ENCODE assay signal across 8 cellular contexts in genomic region chr1:36450919-36451305, GRCh38. TPM values are rescaled to one million over a fixed set of nuclear protein-coding genes. Genes with fewer than 3 reads are reported as not detected.
DNase-seq lines count a peak whose midpoint lies in the region; ATAC-seq and TF ChIP-seq lines count a peak whose summit lies in the region.

No MANE protein-coding gene starts in this region.

- WGBS in esophagus muscularis mucosa = 38% methylated on average over 18 of the region's 18 CpGs

- CTCF ChIA-PET in CD4-positive, alpha-beta T cell (lab: Charles Lee) = interaction anchor here (0.9 to 1.0 kb wide), 2 partner anchors 13 to 263 kb away, joined by 3 to 4 read pairs; partner anchors contain the start of gene MRPS15
- CTCF ChIA-PET in RWPE1 (lab: Yijun Ruan, JAX) = interaction anchor here (0.6 to 0.7 kb wide), 2 partner anchors 18 to 65 kb away, joined by 3 read pairs; no protein-coding TSS in a partner anchor

- no peaks in the 10 kb centered on the region for H3K27me3 ChIP-seq in CD4-positive, alpha-beta T cell (ENCODE audit: control insufficient read depth, insufficient read depth, low read length)
- no peaks in the 10 kb centered on the region for H3K27me3 ChIP-seq in esophagus muscularis mucosa
- no peaks in the 10 kb centered on the region for H3K27me3 ChIP-seq in neutrophil

- H3K4me3 Mint-ChIP-seq in CD4-positive, alpha-beta T cell = peak overlapping the region; percentile 95

- no peaks in the 10 kb centered on the region for H3K27me3 Mint-ChIP-seq in CD4-positive, alpha-beta T cell

- no peak for TF ChIP-seq EP300 in esophagus muscularis mucosa (IDR thresholded peaks at IDR 0.05)

- POLR2A ChIA-PET in CD4-positive, alpha-beta T cell (lab: Charles Lee) = interaction anchor here (0.9 to 3.9 kb wide), 6 partner anchors 11 to 520 kb away, joined by 3 to 50 read pairs (median 6); partner anchors contain the start of genes AGO3, LSM10, MRPS15 and THRAP3
- POLR2A ChIA-PET in RWPE1 (lab: Yijun Ruan, JAX; ENCODE audit: low non-redundant PET) = interaction anchor here (0.6 to 1.3 kb wide), 3 partner anchors 10 to 25 kb away, joined by 3 to 5 read pairs (median 3); partner anchors contain the start of gene MRPS15

- TF ChIP-seq POLR2A in esophagus muscularis mucosa (IDR thresholded peaks at IDR 0.05; ENCODE audit: low read depth) = no peak

- H3K4me1 ChIP-seq in esophagus muscularis mucosa (peaks cover 5 to 28% (median 19%) of the 10 kb centered on the region in 4 donors), neutrophil (ENCODE audit: control insufficient read depth in 1 of 2, insufficient read depth in 1 of 2, low read depth in 1 of 2, low read length in 1 of 2) (peaks cover 51 to 53% of the 10 kb centered on the region in 2 experiments)

- H3K4me1 Mint-ChIP-seq in CD4-positive, alpha-beta T cell (ENCODE audit: low read depth) = peaks cover 23% of the 10 kb centered on the region

- H3K4me3 ChIP-seq in esophagus muscularis mucosa (peak overlapping the region; percentile 60 to 70 (median 68)), neutrophil (ENCODE audit: low read depth in 1 of 2, low read length in 1 of 2) (peak overlapping the region; percentile 76 to 86)

- peaks cover 22% of the 10 kb centered on the region for H3K36me3 Mint-ChIP-seq in CD4-positive, alpha-beta T cell (ENCODE audit: low read depth)

- TF ChIP-seq CTCF in CD4-positive, alpha-beta T cell (IDR thresholded peaks at IDR 0.05) = no peak
- TF ChIP-seq CTCF in RWPE1 (conservative IDR thresholded peaks at IDR 0.05; ENCODE audit: low read depth) (no peak), esophagus muscularis mucosa (IDR thresholded peaks at IDR 0.05) (no peak), neutrophil (IDR thresholded peaks at IDR 0.05) (no peak)

- no peak for DNase-seq in CD4-positive, alpha-beta T cell
- DNase-seq in RWPE1 (ENCODE audit: low spot score) (no peak), esophagus muscularis mucosa (ENCODE audit: extremely low spot score) (no peak), NCI-H748 treated with DMSO at 0.1 percent for 48 hours (lab: John Stamatoyannopoulos, UW) (no peak), dedifferentiated amniotic fluid mesenchymal stem cell (ENCODE audit: extremely low spot score) (no peak), globus pallidus (ENCODE audit: low spot score) (no peak)

- H3K36me3 ChIP-seq in esophagus muscularis mucosa = peaks cover 12 to 21% (median 18%) of the 10 kb centered on the region in 4 donors
- H3K36me3 ChIP-seq in neutrophil = peaks cover 4% of the 10 kb centered on the region

- no peak for ATAC-seq in CD4-positive, alpha-beta T cell (ENCODE audit: poor library complexity)
- ATAC-seq in GM21576 (IDR thresholded peaks at IDR 0.05; ENCODE audit: unreplicated experiment) = no peak

- peak overlapping the region; percentile 82 for H3K27ac ChIP-seq in CD4-positive, alpha-beta T cell (ENCODE audit: low read depth, low read length)
- H3K27ac ChIP-seq in RWPE1 (peak overlapping the region; percentile 88), esophagus muscularis mucosa (replicated peaks in 1 of 4) (peak overlapping the region; percentile 91 to 97 (median 94)), neutrophil (peak overlapping the region; percentile 89)

- intact Hi-C loops in CD4-positive, alpha-beta T cell (cut with DNase I, micrococcal nuclease) = loop anchor here (1.0 to 5.0 kb wide), 4 partner anchors 13 to 1241 kb away; partner anchors contain the start of genes MRPS15 (in 2 of the 2) and CDCA8 (in 1 of the 2)
- intact Hi-C loops in esophagus muscularis mucosa (cut with DNase I) = no loop called here

- no peaks in the 10 kb centered on the region for H3K9me3 ChIP-seq in CD4-positive, alpha-beta T cell (ENCODE audit: control insufficient read depth, low read length)
- no peaks in the 10 kb centered on the region for H3K9me3 ChIP-seq in esophagus muscularis mucosa
- no peaks in the 10 kb centered on the region for H3K9me3 ChIP-seq in neutrophil

- H3K27ac Mint-ChIP-seq in CD4-positive, alpha-beta T cell = peak overlapping the region; percentile 91

- H3K9me3 Mint-ChIP-seq in CD4-positive, alpha-beta T cell = no peaks in the 10 kb centered on the region

RNA-seq across cellular contexts. Expression of gene OSCP1, which starts 0.7 kb away (rescaled TPM):
- total RNA-seq in CD4-positive, alpha-beta T cell = 1 to 10 TPM in 1 of 2 experiments, under 1 TPM in 1; 0.82 to 2.4 TPM
- 10 to 100 TPM in 2 of 4 donors, 1 to 10 TPM in 2; 8.2 to 10.8 (median 9.6) TPM for total RNA-seq in esophagus muscularis mucosa

RNA-seq across cellular contexts. Expression of gene MRPS15, which starts 13.3 kb away (rescaled TPM):
- total RNA-seq in CD4-positive, alpha-beta T cell = 10 to 100 TPM; 35.4 to 36.4 TPM
- total RNA-seq in esophagus muscularis mucosa = 100 to 1,000 TPM in 1 of 4 donors, 10 to 100 TPM in 3; 64.8 to 109 (median 86.8) TPM

RNA-seq across cellular contexts. Expression of gene CSF3R, which starts 31.8 kb away (rescaled TPM):
- 1 to 10 TPM; 3.7 to 4.1 TPM for total RNA-seq in CD4-positive, alpha-beta T cell
- 10 to 100 TPM in 1 of 4 donors, 1 to 10 TPM in 3; 5.9 to 32.5 (median 7.4) TPM for total RNA-seq in esophagus muscularis mucosa

RNA-seq across cellular contexts. Expression of gene LSM10, which starts 53.2 kb away (rescaled TPM):
- 10 to 100 TPM; 25.6 to 26.0 TPM for total RNA-seq in CD4-positive, alpha-beta T cell
- 10 to 100 TPM; 42.2 to 64.5 (median 59.5) TPM for total RNA-seq in esophagus muscularis mucosa
